ENCODE assay signal across 13 cellular contexts in genomic region chr17:77457572-77458201, GRCh38.
DNase-seq lines count a peak whose midpoint lies in the region; ATAC-seq and TF ChIP-seq lines count a peak whose summit lies in the region.
"Had no signal": no experiment of that assay in that cellular context is flagged by ENCODE, and none has a peak within 500 bp of the region (broad histone marks: within the 10 kb centered on the region; RNA-seq: fewer than 3 reads in every experiment).

No MANE protein-coding gene starts in this region.

- peak overlapping the region in 1 of 2 experiments; percentile 49 for H3K4ac ChIP-seq in mesenchymal stem cell (ENCODE audit: low read depth in 1 of 2, low read length in 2 of 2)

- H3K36me3 Mint-ChIP-seq in activated CD4-positive, alpha-beta memory T cell treated with anti-CD3 and anti-CD28 coated beads, Interleukin-2, amount 10 ng/mL, durations not matched to agents 7 days and 5 days (ENCODE audit: low read depth), result peaks cover 75% of the 10 kb centered on the region

- peaks cover 80% of the 10 kb centered on the region for H3K4me1 Mint-ChIP-seq in activated CD4-positive, alpha-beta memory T cell treated with anti-CD3 and anti-CD28 coated beads, Interleukin-2, amount 10 ng/mL, durations not matched to agents 7 days and 5 days
- H3K4me1 Mint-ChIP-seq in stimulated activated naive CD8-positive, alpha-beta T cell treated with anti-CD3 and anti-CD28 coated beads, Interleukin-15, amount 100 ng/mL, for 72 hours, result peaks cover 87% of the 10 kb centered on the region

- CTCF ChIA-PET in activated CD4-positive, alpha-beta memory T cell treated with anti-CD3 and anti-CD28 coated beads, Interleukin-2, amount 10 ng/mL, durations not matched to agents 7 days and 5 days (lab: Charles Lee), result interaction anchor here (1.2 to 3.3 kb wide), 5 partner anchors 13 to 126 kb away, joined by 4 to 17 read pairs (median 9); no protein-coding TSS in a partner anchor

- H2BK15ac ChIP-seq in mesenchymal stem cell (ENCODE audit: low read depth, poor library complexity, severe bottlenecking), result peak overlapping the region; percentile 26

- peak overlapping the region in 1 of 2 experiments; percentile 26 for H3K18ac ChIP-seq in mesenchymal stem cell (ENCODE audit: low read depth in 1 of 2, low read length in 2 of 2)

- H3K4me3 Mint-ChIP-seq in activated CD4-positive, alpha-beta memory T cell treated with anti-CD3 and anti-CD28 coated beads, Interleukin-2, amount 10 ng/mL, durations not matched to agents 7 days and 5 days, result peak overlapping the region; percentile 90
- H3K4me3 Mint-ChIP-seq in stimulated activated naive CD8-positive, alpha-beta T cell treated with anti-CD3 and anti-CD28 coated beads, Interleukin-15, amount 100 ng/mL, for 72 hours, result peak overlapping the region; percentile 93 to 94

- no peak overlapping the region for H3K4me3 ChIP-seq in mesenchymal stem cell (ENCODE audit: insufficient read depth in 1 of 2, low read depth in 1 of 2, low read length in 2 of 2)
- H3K4me3 ChIP-seq: HAP-1 had no signal

- no peaks in the 10 kb centered on the region for H3K9me3 Mint-ChIP-seq in activated CD4-positive, alpha-beta memory T cell treated with anti-CD3 and anti-CD28 coated beads, Interleukin-2, amount 10 ng/mL, durations not matched to agents 7 days and 5 days
- no peaks in the 10 kb centered on the region for H3K9me3 Mint-ChIP-seq in stimulated activated naive CD8-positive, alpha-beta T cell treated with anti-CD3 and anti-CD28 coated beads, Interleukin-15, amount 100 ng/mL, for 72 hours

- H3K23ac ChIP-seq in mesenchymal stem cell (ENCODE audit: low read length in 2 of 2), result no peak overlapping the region

- DNase-seq in activated CD8-positive, alpha-beta memory T cell treated with anti-CD3 and anti-CD28 coated beads for 24 hours, result peak; percentile 82
- no peak for DNase-seq in activated CD8-positive, alpha-beta memory T cell treated with anti-CD3 and anti-CD28 coated beads, Interleukin-2, amount 50 U/mL, for 48 hours
- no peak for DNase-seq in activated CD4-positive, alpha-beta memory T cell treated with anti-CD3 and anti-CD28 coated beads, Interleukin-2, amount 10 ng/mL, durations not matched to agents 7 days and 5 days
- DNase-seq in mesenchymal stem cell (no peak), middle frontal gyrus (ENCODE audit: extremely low spot score, low spot score) (no peak), omental fat pad (ENCODE audit: low spot score) (no peak)
- peak in 1 of 2 donors; percentile 33 for DNase-seq in stimulated activated naive CD8-positive, alpha-beta T cell treated with anti-CD3 and anti-CD28 coated beads, Interleukin-15, amount 100 ng/mL, for 72 hours
- DNase-seq: activated gamma-delta T cell treated with Interleukin-2 at 50 U/mL for 16 hours; effector CD4-positive, alpha-beta T cell; MV-4-11; NCI-H748 treated with DMSO at 0.1 percent for 48 hours had no signal

- H3K36me3 ChIP-seq in mesenchymal stem cell (ENCODE audit: control insufficient read depth in 1 of 2, insufficient read depth in 2 of 2, low read depth in 1 of 2, low read length in 2 of 2), result peaks cover 8 to 49% of the 10 kb centered on the region in 2 experiments
- H3K36me3 ChIP-seq: HAP-1 had no signal

- no peak overlapping the region for H2BK5ac ChIP-seq in mesenchymal stem cell (ENCODE audit: low read depth, low read length, poor library complexity, severe bottlenecking)

- H2BK12ac ChIP-seq in mesenchymal stem cell (ENCODE audit: low read length in 2 of 2), result peak overlapping the region in 1 of 2 experiments; percentile 13

- H3K27ac ChIP-seq in mesenchymal stem cell (ENCODE audit: low read length, poor library complexity, severe bottlenecking), result no peak overlapping the region

- H3K27ac Mint-ChIP-seq in activated CD4-positive, alpha-beta memory T cell treated with anti-CD3 and anti-CD28 coated beads, Interleukin-2, amount 10 ng/mL, durations not matched to agents 7 days and 5 days, result peak overlapping the region; percentile 99
- H3K27ac Mint-ChIP-seq in stimulated activated naive CD8-positive, alpha-beta T cell treated with anti-CD3 and anti-CD28 coated beads, Interleukin-15, amount 100 ng/mL, for 72 hours, result peak overlapping the region; percentile 94 to 98

- no peak overlapping the region for H3K4me2 ChIP-seq in mesenchymal stem cell (ENCODE audit: low read length, poor library complexity, severe bottlenecking)

- no peak overlapping the region for H2AFZ ChIP-seq in mesenchymal stem cell (ENCODE audit: low read depth, low read length)

- 89% methylated on average over 13 of the region's 14 CpGs for WGBS in mesenchymal stem cell

- H3K27me3 ChIP-seq in mesenchymal stem cell (ENCODE audit: control insufficient read depth in 1 of 2, insufficient read depth in 1 of 2, low read length in 2 of 2), result no peaks in the 10 kb centered on the region

- peaks cover 15% of the 10 kb centered on the region for H3K79me1 ChIP-seq in mesenchymal stem cell (replicated peaks; ENCODE audit: low read length, poor library complexity, severe bottlenecking)

- H4K91ac ChIP-seq in mesenchymal stem cell (ENCODE audit: low read length), result peak overlapping the region; percentile 4

- H3K4me1 ChIP-seq in mesenchymal stem cell (ENCODE audit: control insufficient read depth, insufficient read depth, low read depth, low read length), result peaks cover 64% of the 10 kb centered on the region

- H2BK120ac ChIP-seq in mesenchymal stem cell (ENCODE audit: low read depth, low read length), result no peak overlapping the region

- H3K14ac ChIP-seq in mesenchymal stem cell (ENCODE audit: low read length in 2 of 2), result peak overlapping the region in 1 of 2 experiments; percentile 82

- no peaks in the 10 kb centered on the region for H3K9me3 ChIP-seq in mesenchymal stem cell (ENCODE audit: control insufficient read depth, low read length)
- H3K9me3 ChIP-seq: HAP-1 had no signal

- H3K27me3 Mint-ChIP-seq in activated CD4-positive, alpha-beta memory T cell treated with anti-CD3 and anti-CD28 coated beads, Interleukin-2, amount 10 ng/mL, durations not matched to agents 7 days and 5 days, result no peaks in the 10 kb centered on the region
- H3K27me3 Mint-ChIP-seq in stimulated activated naive CD8-positive, alpha-beta T cell treated with anti-CD3 and anti-CD28 coated beads, Interleukin-15, amount 100 ng/mL, for 72 hours, result no peaks in the 10 kb centered on the region

- TF ChIP-seq CTCF in omental fat pad (IDR thresholded peaks at IDR 0.05), result no peak

- no peak for ATAC-seq in stimulated activated naive CD8-positive, alpha-beta T cell treated with anti-CD3 and anti-CD28 coated beads, Interleukin-15, amount 100 ng/mL, for 72 hours
- no peak for ATAC-seq in omental fat pad (ENCODE audit: low FRiP score)
- no peak for ATAC-seq in GM19467 (IDR thresholded peaks at IDR 0.05; ENCODE audit: unreplicated experiment)

- H2AK5ac ChIP-seq in mesenchymal stem cell (ENCODE audit: low read length, severe bottlenecking), result no peak overlapping the region

- H3K9ac ChIP-seq in mesenchymal stem cell (ENCODE audit: low read length), result no peak overlapping the region

- no peak overlapping the region for H4K8ac ChIP-seq in mesenchymal stem cell (ENCODE audit: low read length)

- POLR2A ChIA-PET in activated CD4-positive, alpha-beta memory T cell treated with anti-CD3 and anti-CD28 coated beads, Interleukin-2, amount 10 ng/mL, durations not matched to agents 7 days and 5 days (lab: Charles Lee), result interaction anchor here (0.9 to 8.1 kb wide), 8 partner anchors 8 to 125 kb away, joined by 3 to 164 read pairs (median 4); no protein-coding TSS in a partner anchor
